Comparison of ENCODE assay signal across 1 cellular context in genomic region chr2:68418855-68419254, GRCh38.
TF ChIP-seq lines count a peak whose summit lies in the region.

No MANE protein-coding gene starts in this region.

TF ChIP-seq in GM23338, 12 proteins besides CTCF, POLR2A, EP300 and RAD21:
- no peak for TF ChIP-seq CREB1 (CRISPR knock-in tag; IDR thresholded peaks at IDR 0.05; ENCODE audit: low read depth)
- no peak for TF ChIP-seq ZNF331 (CRISPR knock-in tag; IDR thresholded peaks at IDR 0.05; ENCODE audit: low read depth)
- TF ChIP-seq POLR2AphosphoS5 (IDR thresholded peaks at IDR 0.05; ENCODE audit: low read depth), result no peak
- no peak for TF ChIP-seq EZH2 (IDR thresholded peaks at IDR 0.05; ENCODE audit: low read depth, unreplicated experiment)
- no peak for TF ChIP-seq ETS1 (IDR thresholded peaks at IDR 0.05)
- TF ChIP-seq EZH2phosphoT487 (IDR thresholded peaks at IDR 0.05; ENCODE audit: unreplicated experiment), result no peak
- TF ChIP-seq ZNF462 (CRISPR knock-in tag; IDR thresholded peaks at IDR 0.05), result no peak
- no peak for TF ChIP-seq JUNB (IDR thresholded peaks at IDR 0.05; ENCODE audit: unreplicated experiment)
- TF ChIP-seq STAT1 (IDR thresholded peaks at IDR 0.05; ENCODE audit: unreplicated experiment), result no peak
TF ChIP-seq in GM23338: peak in this region for 0.
